In the genomic region with DNA sequence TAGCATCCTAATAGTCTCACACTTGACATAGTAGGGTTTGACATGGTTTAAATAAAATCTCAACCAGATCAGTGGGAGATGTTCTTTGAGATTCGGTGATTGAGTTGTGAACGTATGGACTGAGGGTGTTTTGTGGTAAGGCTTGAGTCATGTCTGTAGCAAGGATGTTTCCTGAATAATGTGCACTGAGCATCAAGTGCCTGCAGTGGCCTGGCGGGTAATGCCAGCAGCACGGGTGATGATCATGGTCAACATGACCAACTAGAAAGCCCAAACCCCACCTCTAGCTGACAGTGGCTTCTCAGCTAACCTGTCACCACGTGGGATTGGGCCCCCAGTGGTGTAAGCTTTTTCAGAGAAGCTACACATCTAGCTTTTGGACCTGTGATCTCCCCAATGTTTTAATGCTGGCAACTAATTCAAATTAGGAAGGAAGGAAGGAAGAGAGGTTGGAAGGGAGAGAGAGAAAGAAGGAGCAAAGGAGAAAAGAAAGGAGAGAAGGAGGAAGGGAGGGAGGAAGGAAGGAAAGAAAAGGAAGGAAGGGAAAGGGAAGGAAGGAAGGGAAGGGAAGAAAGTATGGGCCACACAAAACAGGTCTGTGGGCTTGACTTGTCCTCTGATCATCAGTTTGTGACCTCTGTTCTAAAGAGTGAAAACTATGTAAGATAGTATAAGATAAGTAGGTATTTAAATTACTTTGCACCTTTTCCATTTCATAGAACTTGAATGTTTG, we compare ENCODE assay signal across 31 cellular contexts.
"Had no signal": no experiment of that assay in that cellular context is flagged by ENCODE, and none has a peak within 500 bp of the region (broad histone marks: within the 10 kb centered on the region; RNA-seq: fewer than 3 reads in every experiment).

No MANE protein-coding gene starts in this region.

- H3K27me3 ChIP-seq: body of pancreas, cardiac muscle cell, colonic mucosa, esophagus muscularis mucosa, foreskin keratinocyte, gastrocnemius medialis, heart left ventricle had no signal

- H3K9me3 ChIP-seq: body of pancreas, colonic mucosa, esophagus muscularis mucosa, gastrocnemius medialis had no signal

- H3K27ac ChIP-seq: body of pancreas, cardiac muscle cell, colonic mucosa, esophagus muscularis mucosa, foreskin keratinocyte, gastrocnemius medialis, heart left ventricle had no signal

- ATAC-seq: activated CD4-positive, alpha-beta T cell treated with anti-CD3 and anti-CD28 coated beads for 36 hours; activated CD8-positive, alpha-beta T cell treated with anti-CD3 and anti-CD28 coated beads, Interleukin-2, amount 10 ng/mL, durations not matched to agents 7 days and 5 days; activated T-cell treated with anti-CD3 and anti-CD28 coated beads, Interleukin-2, amount 50 U/mL, for 4 hours; activated T-helper 17 cell treated with anti-CD3 and anti-CD28 coated beads, Interleukin-2, amount 50 U/mL, for 72 hours; body of pancreas; foreskin keratinocyte; gastrocnemius medialis; heart left ventricle; T-helper 17 cell had no signal

- H3K4me3 Mint-ChIP-seq: activated CD4-positive, alpha-beta memory T cell treated with anti-CD3 and anti-CD28 coated beads for 36 hours; activated CD4-positive, alpha-beta T cell treated with anti-CD3 and anti-CD28 coated beads for 36 hours; activated CD4-positive, alpha-beta T cell treated with anti-CD3 and anti-CD28 coated beads, Interleukin-2, amount 10 ng/mL, durations not matched to agents 24 days and 14 days; activated CD8-positive, alpha-beta T cell treated with anti-CD3 and anti-CD28 coated beads, Interleukin-2, amount 10 ng/mL, durations not matched to agents 7 days and 5 days; activated naive CD8-positive, alpha-beta T cell; activated T-cell treated with anti-CD3 and anti-CD28 coated beads, Interleukin-2, amount 50 U/mL, for 4 hours; activated T-helper 17 cell treated with anti-CD3 and anti-CD28 coated beads, Interleukin-2, amount 50 U/mL, for 72 hours; endodermal cell; T-helper 17 cell; T-helper 2 cell treated with Interferon-gamma antibody and Interleukin-4, amounts not matched to agents 5 μg/mL and 100 μg/mL, for 36 hours had no signal

- H3K27ac Mint-ChIP-seq: activated CD4-positive, alpha-beta memory T cell treated with anti-CD3 and anti-CD28 coated beads for 36 hours; activated CD4-positive, alpha-beta T cell treated with anti-CD3 and anti-CD28 coated beads for 36 hours; activated CD4-positive, alpha-beta T cell treated with anti-CD3 and anti-CD28 coated beads, Interleukin-2, amount 10 ng/mL, durations not matched to agents 24 days and 14 days; activated CD8-positive, alpha-beta T cell treated with anti-CD3 and anti-CD28 coated beads, Interleukin-2, amount 10 ng/mL, durations not matched to agents 7 days and 5 days; activated naive CD8-positive, alpha-beta T cell; activated T-helper 17 cell treated with anti-CD3 and anti-CD28 coated beads, Interleukin-2, amount 50 U/mL, for 72 hours; endodermal cell; T-helper 17 cell; T-helper 2 cell treated with Interferon-gamma antibody and Interleukin-4, amounts not matched to agents 5 μg/mL and 100 μg/mL, for 36 hours had no signal

- H3K4me1 ChIP-seq: body of pancreas, colonic mucosa, foreskin keratinocyte, gastrocnemius medialis, heart left ventricle had no signal

- H3K27me3 Mint-ChIP-seq: activated CD4-positive, alpha-beta memory T cell treated with anti-CD3 and anti-CD28 coated beads for 36 hours; activated CD4-positive, alpha-beta T cell treated with anti-CD3 and anti-CD28 coated beads for 36 hours; activated CD4-positive, alpha-beta T cell treated with anti-CD3 and anti-CD28 coated beads, Interleukin-2, amount 10 ng/mL, durations not matched to agents 24 days and 14 days; activated naive CD8-positive, alpha-beta T cell; activated T-helper 17 cell treated with anti-CD3 and anti-CD28 coated beads, Interleukin-2, amount 50 U/mL, for 72 hours; T-helper 17 cell had no signal

- H3K36me3 ChIP-seq: cardiac muscle cell, colonic mucosa, esophagus muscularis mucosa, gastrocnemius medialis, heart left ventricle had no signal

- DNase-seq: activated CD4-positive, alpha-beta memory T cell treated with anti-CD3 and anti-CD28 coated beads for 36 hours; activated CD4-positive, alpha-beta T cell treated with anti-CD3 and anti-CD28 coated beads for 36 hours; activated CD4-positive, alpha-beta T cell treated with anti-CD3 and anti-CD28 coated beads, Interleukin-2, amount 10 ng/mL, durations not matched to agents 24 days and 14 days; activated CD4-positive, CD25-positive, alpha-beta regulatory T cell; activated CD4-positive, CD25-positive, alpha-beta regulatory T cell treated with anti-CD3 and anti-CD28 coated beads, Interleukin-2, amount 50 U/mL, for 72 hours; activated CD8-positive, alpha-beta T cell treated with anti-CD3 and anti-CD28 coated beads, Interleukin-2, amount 10 ng/mL, durations not matched to agents 7 days and 5 days; activated effector memory CD4-positive, alpha-beta T cell treated with Interleukin-2 at 50 U/mL for 16 hours; activated gamma-delta T cell treated with Interleukin-2 at 50 U/mL for 16 hours; activated naive CD4-positive, alpha-beta T cell treated with anti-CD3 and anti-CD28 coated beads, Interleukin-2, amount 50 U/mL, for 16 hours; activated naive CD4-positive, alpha-beta T cell treated with Interleukin-2 at 50 U/mL for 16 hours; activated T-cell treated with anti-CD3 and anti-CD28 coated beads, Interleukin-2, amount 50 U/mL, for 4 hours; amygdala; aorta; body of pancreas; central memory CD4-positive, alpha-beta T cell; cerebellar nuclear complex; colonic mucosa; effector CD8-positive, alpha-beta T cell; endodermal cell; erythroblast; foreskin keratinocyte; gastrocnemius medialis; glutamatergic neuron; heart left ventricle; T-helper 17 cell; T1000 had no signal

- H3K9me3 Mint-ChIP-seq: activated T-helper 17 cell treated with anti-CD3 and anti-CD28 coated beads, Interleukin-2, amount 50 U/mL, for 72 hours; T-helper 2 cell treated with Interferon-gamma antibody and Interleukin-4, amounts not matched to agents 5 μg/mL and 100 μg/mL, for 36 hours had no signal

- H3K4me3 ChIP-seq: body of pancreas, cardiac muscle cell, colonic mucosa, esophagus muscularis mucosa, gastrocnemius medialis, heart left ventricle had no signal

- H3K4me1 Mint-ChIP-seq: activated CD4-positive, alpha-beta T cell treated with anti-CD3 and anti-CD28 coated beads for 36 hours; activated CD4-positive, alpha-beta T cell treated with anti-CD3 and anti-CD28 coated beads, Interleukin-2, amount 10 ng/mL, durations not matched to agents 24 days and 14 days; endodermal cell had no signal
